13 cellular contexts compared by ENCODE assay signal in genomic region chr4:28287837-28288236, GRCh38.
DNase-seq lines count a peak whose midpoint lies in the region; ATAC-seq and TF ChIP-seq lines count a peak whose summit lies in the region.
"Had no signal": no experiment of that assay in that cellular context is flagged by ENCODE, and none has a peak within 500 bp of the region (broad histone marks: within the 10 kb centered on the region; RNA-seq: fewer than 3 reads in every experiment).

No MANE protein-coding gene starts in this region.

- H3K27ac Mint-ChIP-seq in nephron progenitor cell, result no peak overlapping the region
- H3K27ac Mint-ChIP-seq: CD14-positive monocyte, neural progenitor cell had no signal

- no peak overlapping the region; the same call in 1 of the 2 replicates for H3K27ac ChIP-seq in HUES64 (ENCODE audit: low read depth, low read length)
- H3K27ac ChIP-seq: adrenal gland, neural progenitor cell had no signal

- H3K4me3 ChIP-seq in HUES64 (ENCODE audit: low read length) (no peak overlapping the region), cardiac fibroblast (replicated peaks in 1 of 2; ENCODE audit: low read depth in 2 of 2, low read length in 2 of 2) (no peak overlapping the region), H7 (ENCODE audit: insufficient read depth, low read depth, low read length) (no peak overlapping the region)
- H3K4me3 ChIP-seq: adrenal gland, neural progenitor cell had no signal

- no peak for TF ChIP-seq CTCF in cardiac fibroblast (IDR thresholded peaks at IDR 0.05; ENCODE audit: low read depth, low read length)
- no peak for TF ChIP-seq CTCF in nephron progenitor cell (IDR thresholded peaks at IDR 0.05)

- H3K4me1 ChIP-seq in HUES64 (ENCODE audit: insufficient read depth, low read length), result peaks cover 17% of the 10 kb centered on the region
- H3K4me1 ChIP-seq: adrenal gland had no signal

- DNase-seq in ACHN (peak; percentile 26), cardiac fibroblast (ENCODE audit: low read depth in 2 of 2) (peak; percentile 92 to 99), kidney tubule cell (ENCODE audit: low spot score) (peak; percentile 95), H7 (no peak), nephron progenitor cell (no peak)
- DNase-seq in stimulated activated naive CD4-positive, alpha-beta T cell (lab: John Stamatoyannopoulos, UW), result no peak
- DNase-seq: activated CD4-positive, alpha-beta T cell treated with anti-CD3 and anti-CD28 coated beads, Interleukin-2, amount 50 U/mL, for 48 hours; NCI-H1417 had no signal

- H3K4me3 Mint-ChIP-seq in nephron progenitor cell, result no peak overlapping the region
- H3K4me3 Mint-ChIP-seq: CD14-positive monocyte, neural progenitor cell had no signal

- H3K36me3 Mint-ChIP-seq in nephron progenitor cell (ENCODE audit: low read depth), result no peaks in the 10 kb centered on the region
- H3K36me3 Mint-ChIP-seq: CD14-positive monocyte had no signal

- peaks cover 40% of the 10 kb centered on the region for H3K9me3 Mint-ChIP-seq in nephron progenitor cell

- no peaks in the 10 kb centered on the region for H3K27me3 Mint-ChIP-seq in nephron progenitor cell (ENCODE audit: low read depth, poor library complexity)

- H3K9me3 ChIP-seq in HUES64 (ENCODE audit: insufficient read depth, low read depth, low read length), result peaks cover 11% of the 10 kb centered on the region
- H3K9me3 ChIP-seq: adrenal gland had no signal

- H3K9ac ChIP-seq in HUES64 (ENCODE audit: low read depth, low read length), result peak overlapping the region; percentile 3; the same call in 1 of the 2 replicates
- H3K9ac ChIP-seq: neural progenitor cell had no signal

- in situ Hi-C loops in ACHN (cut with HindIII; ENCODE audit: low pct_ligation_motif_present, low pct_unique_long_range_greater_than_20kb, low sequenced_read_pairs), result no loop called here

- no peak for ATAC-seq in GM19328 (IDR thresholded peaks at IDR 0.05; ENCODE audit: unreplicated experiment)

- WGBS in HUES64, result 83% methylated on average over 2 of the region's 2 CpGs

- no peaks in the 10 kb centered on the region for H3K4me1 Mint-ChIP-seq in nephron progenitor cell
- H3K4me1 Mint-ChIP-seq: CD14-positive monocyte had no signal

- H3K27me3 ChIP-seq in HUES64 (ENCODE audit: insufficient read depth, low read length), result no peaks in the 10 kb centered on the region
- no peaks in the 10 kb centered on the region for H3K27me3 ChIP-seq in H7 (ENCODE audit: control insufficient read depth, insufficient read depth, low read length)
- H3K27me3 ChIP-seq: adrenal gland, neural progenitor cell had no signal

- H3K36me3 ChIP-seq in HUES64 (ENCODE audit: insufficient read depth, low read length), result no peaks in the 10 kb centered on the region
- H3K36me3 ChIP-seq in H7 (replicated peaks; ENCODE audit: control insufficient read depth, insufficient read depth, low read length), result no peaks in the 10 kb centered on the region
- H3K36me3 ChIP-seq: adrenal gland, neural progenitor cell had no signal

Comparison
In these comparisons a context has a peak if more than half of its experiments do, and no peak if none do; other contexts are left out.
1. DNase-seq: peak in ACHN (single experiment), cardiac fibroblast (2 of 2) and kidney tubule cell (single experiment); none in stimulated activated naive CD4-positive, alpha-beta T cell (0 of 6), H7 (single experiment) and nephron progenitor cell (single experiment).